21 cellular contexts compared by ENCODE assay signal in genomic region chr20:37912874-37913273, GRCh38. TPM values are rescaled to one million over a fixed set of nuclear protein-coding genes. Genes with fewer than 3 reads are reported as not detected.
A peak's percentile ranks its signal among the peaks of the same experiment; 100 is the strongest.
DNase-seq lines count a peak whose midpoint lies in the region; ATAC-seq, FAIRE-seq and TF ChIP-seq lines count a peak whose summit lies in the region.
"Had no signal": no experiment of that assay in that cellular context is flagged by ENCODE, and none has a peak within 500 bp of the region (broad histone marks: within the 10 kb centered on the region; RNA-seq: fewer than 3 reads in every experiment).

No MANE protein-coding gene starts in this region.

- no peak overlapping the region for H3K4me2 ChIP-seq in H1 (ENCODE audit: insufficient read depth in 1 of 2, low read depth in 2 of 2, low read length in 2 of 2)
- H3K4me2 ChIP-seq: KMS-11 had no signal

- no peak overlapping the region for H2AK5ac ChIP-seq in H1 (ENCODE audit: low read depth, low read length)

- no peak for TF ChIP-seq RAD21 in H1 (IDR thresholded peaks at IDR 0.05 in 1 of 2, conservative IDR thresholded peaks at IDR 0.05 in 1 of 2; ENCODE audit: low read depth in 2 of 2, low read length in 2 of 2)

- no peaks in the 10 kb centered on the region for H3K36me3 Mint-ChIP-seq in stimulated activated naive CD8-positive, alpha-beta T cell treated with anti-CD3 and anti-CD28 coated beads, Interleukin-15, Interleukin-2, amounts not matched to agents 100 ng/mL and 50 ng/mL, for 24 hours (ENCODE audit: low read depth)
- H3K36me3 Mint-ChIP-seq: CD4-positive, CD25-positive, alpha-beta regulatory T cell had no signal

- peak overlapping the region; percentile 50 for H3K27ac Mint-ChIP-seq in stimulated activated naive CD8-positive, alpha-beta T cell treated with anti-CD3 and anti-CD28 coated beads, Interleukin-15, Interleukin-2, amounts not matched to agents 100 ng/mL and 50 ng/mL, for 24 hours

- intact Hi-C loops in left cardiac atrium (cut with DNase I): no loop called here

- WGBS in H1 (ENCODE audit: extremely low coverage in 1 of 2, insufficient coverage in 1 of 2, insufficient read length in 1 of 2, insufficient replicate concordance in 2 of 2, low coverage in 1 of 2, low lambda C conversion rate in 2 of 2, missing lambda C conversion rate in 1 of 2), 2 experiments: 87% methylated on average over 6 of the region's 6 CpGs; no CpG with 5 or more reads in 1 of the 2 experiments

- FAIRE-seq in H1 (lab: Jason Lieb, UNC): no peak
- FAIRE-seq: GM19239 had no signal

- CTCF ChIA-PET in H1 (lab: Charles Lee; ENCODE audit: partially characterized antibody): interaction anchor here (0.6 to 1.7 kb wide), 9 partner anchors 11 to 349 kb away, joined by 3 to 6 read pairs (median 4); partner anchors contain the start of gene VSTM2L
- CTCF ChIA-PET in RWPE1 (lab: Yijun Ruan, JAX): no interaction called here

- H3K79me1 ChIP-seq in H1 (ENCODE audit: low read depth, low read length): no peaks in the 10 kb centered on the region

- H3K56ac ChIP-seq in H1 (replicated peaks; ENCODE audit: insufficient read length, low read depth, low read length): no peak overlapping the region

- H3K18ac ChIP-seq in H1 (ENCODE audit: extremely low read depth, low read length): no peak overlapping the region

- no peak overlapping the region for H2BK120ac ChIP-seq in H1 (replicated peaks; ENCODE audit: low read depth, low read length)

- peaks cover 43% of the 10 kb centered on the region for H3K27me3 Mint-ChIP-seq in stimulated activated naive CD8-positive, alpha-beta T cell treated with anti-CD3 and anti-CD28 coated beads, Interleukin-15, Interleukin-2, amounts not matched to agents 100 ng/mL and 50 ng/mL, for 24 hours

- H3K4me1 ChIP-seq in right atrium auricular region: peaks cover 0 to 61% of the 10 kb centered on the region in 2 donors
- H3K4me1 ChIP-seq in H1 (replicated peaks in 1 of 4; ENCODE audit: control insufficient read depth in 3 of 4, insufficient read depth in 4 of 4, low read length in 3 of 4): peaks cover 9 to 44% (median 24%) of the 10 kb centered on the region in 4 experiments

- H2BK12ac ChIP-seq in H1 (ENCODE audit: low read depth, low read length): 0 out of 2 replicates have a peak overlapping the region, but pooled peaks have one; percentile 89

- ATAC-seq in left cardiac atrium (no peak), HG03521 (IDR thresholded peaks at IDR 0.05; ENCODE audit: unreplicated experiment) (no peak)
- ATAC-seq: HCT116 had no signal

- no peak overlapping the region for H4K8ac ChIP-seq in H1 (ENCODE audit: extremely low read depth, insufficient read depth, low read length)

- H3K9me3 ChIP-seq in right atrium auricular region (no peaks in the 10 kb centered on the region), SK-N-MC (ENCODE audit: low read depth, low read length) (no peaks in the 10 kb centered on the region), H1 (ENCODE audit: insufficient read depth in 2 of 2, low read depth in 1 of 2, low read length in 1 of 2) (no peaks in the 10 kb centered on the region)

- no peak overlapping the region for H3K23ac ChIP-seq in H1 (ENCODE audit: insufficient read length)

- H3K9ac ChIP-seq in SK-N-MC (ENCODE audit: insufficient read length) (peak overlapping the region; percentile 45), H1 (replicated peaks in 1 of 4; ENCODE audit: extremely low read depth in 1 of 4, low read depth in 3 of 4, low read length in 3 of 4) (no peak overlapping the region)
- H3K9ac ChIP-seq: KMS-11 had no signal

- no peak overlapping the region for H2BK5ac ChIP-seq in H1 (ENCODE audit: low read depth, low read length)

- no peaks in the 10 kb centered on the region for H3K9me3 Mint-ChIP-seq in stimulated activated naive CD8-positive, alpha-beta T cell treated with anti-CD3 and anti-CD28 coated beads, Interleukin-15, Interleukin-2, amounts not matched to agents 100 ng/mL and 50 ng/mL, for 24 hours

- peaks cover 17% of the 10 kb centered on the region; the same call in 1 of the 2 replicates for H3K23me2 ChIP-seq in H1 (ENCODE audit: low read depth, low read length)

- no peak overlapping the region for H2AFZ ChIP-seq in H1 (ENCODE audit: low read length)

- H3K27ac ChIP-seq in right atrium auricular region (peak overlapping the region; percentile 39 to 48), SK-N-MC (peak overlapping the region; percentile 97), H1 (ENCODE audit: low read depth, low read length) (no peak overlapping the region), RWPE1 (no peak overlapping the region)
- H3K27ac ChIP-seq: KMS-11 had no signal

- no peak overlapping the region for H4K91ac ChIP-seq in H1 (replicated peaks; ENCODE audit: insufficient read length, low read length)

- H2BK20ac ChIP-seq in H1 (ENCODE audit: low read length): no peak overlapping the region

- no peak for DNase-seq in right atrium auricular region (ENCODE audit: low spot score)
- no peak for DNase-seq in left cardiac atrium
- DNase-seq in SK-N-MC (ENCODE audit: low read depth, low spot score): no peak
- DNase-seq in H1 (ENCODE audit: low read depth in 1 of 2, low spot score in 2 of 2): no peak
- DNase-seq in RWPE1 (ENCODE audit: low spot score): no peak
- no peak for DNase-seq in iPS-NIHi11 (ENCODE audit: low spot score)
- DNase-seq: CD4-positive, CD25-positive, alpha-beta regulatory T cell; DMS79; GOT3; IMR-90; NCI-H1105; NCI-H146; NCI-H2029 treated with DMSO at 0.1 percent for 48 hours; NCI-H345; NCI-H524 treated with DMSO at 0.1 percent for 48 hours; SHP77 had no signal

- TF ChIP-seq POLR2A in H1 (IDR thresholded peaks at IDR 0.05; ENCODE audit: control extremely low read depth in 1 of 2, low read depth in 2 of 2, low read length in 2 of 2): no peak

- POLR2A ChIA-PET in H1 (lab: Charles Lee; ENCODE audit: partially characterized antibody): interaction anchor here (0.9 to 1.1 kb wide), 3 partner anchors 10 to 59 kb away, joined by 3 to 5 read pairs (median 4); partner anchors contain the start of gene VSTM2L
- POLR2A ChIA-PET in RWPE1 (lab: Yijun Ruan, JAX; ENCODE audit: low non-redundant PET): no interaction called here

- H3K4me3 ChIP-seq in right atrium auricular region: no peak overlapping the region
- H3K4me3 ChIP-seq in SK-N-MC: no peak overlapping the region
- H3K4me3 ChIP-seq in H1 (ENCODE audit: extremely low read depth in 1 of 4, insufficient read depth in 2 of 4, low read depth in 3 of 4, low read length in 4 of 4): no peak overlapping the region

- no peaks in the 10 kb centered on the region for H3K79me2 ChIP-seq in H1 (ENCODE audit: control insufficient read depth in 1 of 2, insufficient read depth in 2 of 2, low read length in 2 of 2)

- H3K36me3 ChIP-seq in right atrium auricular region: no peaks in the 10 kb centered on the region
- H3K36me3 ChIP-seq in SK-N-MC (ENCODE audit: insufficient read depth, low read length): no peaks in the 10 kb centered on the region
- no peaks in the 10 kb centered on the region for H3K36me3 ChIP-seq in H1 (ENCODE audit: control insufficient read depth in 2 of 4, insufficient read depth in 4 of 4, low read length in 3 of 4)

- H3K27me3 ChIP-seq in right atrium auricular region (no peaks in the 10 kb centered on the region), H1 (replicated peaks in 1 of 4; ENCODE audit: control insufficient read depth in 3 of 4, extremely low read depth in 1 of 4, insufficient read depth in 3 of 4, low read length in 3 of 4) (no peaks in the 10 kb centered on the region; a peak in 3 of 7 replicates)

- H3K14ac ChIP-seq in H1 (ENCODE audit: insufficient read length): no peak overlapping the region

- H2BK15ac ChIP-seq in H1 (ENCODE audit: low read length): no peak overlapping the region

- H3K4ac ChIP-seq in H1 (replicated peaks; ENCODE audit: insufficient read length, low read depth, low read length): no peak overlapping the region

- peaks cover 17% of the 10 kb centered on the region for H3K4me1 Mint-ChIP-seq in stimulated activated naive CD8-positive, alpha-beta T cell treated with anti-CD3 and anti-CD28 coated beads, Interleukin-15, Interleukin-2, amounts not matched to agents 100 ng/mL and 50 ng/mL, for 24 hours (ENCODE audit: low read depth)

- TF ChIP-seq CTCF in right atrium auricular region (IDR thresholded peaks at IDR 0.05) (no peak), H1 (IDR thresholded peaks at IDR 0.05; ENCODE audit: control extremely low read depth in 1 of 3, insufficient read depth in 1 of 3, low read depth in 1 of 3, low read length in 3 of 3) (no peak), RWPE1 (conservative IDR thresholded peaks at IDR 0.05; ENCODE audit: low read depth) (no peak)

- no peak overlapping the region for H4K5ac ChIP-seq in H1 (ENCODE audit: insufficient read length, low read depth, low read length)

- H3K4me3 Mint-ChIP-seq in stimulated activated naive CD8-positive, alpha-beta T cell treated with anti-CD3 and anti-CD28 coated beads, Interleukin-15, Interleukin-2, amounts not matched to agents 100 ng/mL and 50 ng/mL, for 24 hours: no peak overlapping the region
- H3K4me3 Mint-ChIP-seq: CD4-positive, CD25-positive, alpha-beta regulatory T cell had no signal

- peaks cover 0 to 5% of the 10 kb centered on the region in 2 experiments for H4K20me1 ChIP-seq in H1 (replicated peaks in 1 of 2; ENCODE audit: control insufficient read depth in 1 of 2, insufficient read depth in 2 of 2, low read length in 2 of 2)

- TF ChIP-seq EP300 in H1 (IDR thresholded peaks at IDR 0.05; ENCODE audit: borderline replicate concordance in 1 of 2, low read depth in 2 of 2, low read length in 2 of 2): no peak

TF ChIP-seq in H1, 55 proteins besides CTCF, POLR2A, EP300 and RAD21 (continues in another document):
- TF ChIP-seq KDM1A (IDR thresholded peaks at IDR 0.05; ENCODE audit: borderline replicate concordance, low read length) (no peak), USF2 (IDR thresholded peaks at IDR 0.05; ENCODE audit: low read length) (no peak), JUND (IDR thresholded peaks at IDR 0.05; ENCODE audit: low read length) (no peak)

RNA-seq across cellular contexts. Expression of gene VSTM2L, which starts 9.9 kb away (rescaled TPM):
- total RNA-seq in right atrium auricular region (100 to 1,000 TPM in 1 of 2 donors, 10 to 100 TPM in 1; 97.4 to 303 TPM), left cardiac atrium (100 to 1,000 TPM; 139 to 158 TPM)
- total RNA-seq in H1 (2021; fragmentation: NEBNext Ultra II Directional; extraction: Animal tissue kit (Norgen Biotek cat#: 25700)): 1.3 and 1.6 TPM in 2 replicates
- 2.6 and 3.2 TPM in 2 replicates for polyA plus RNA-seq in H1 (2011; rRNA removed)
- polyA plus RNA-seq in H1 (2011; cell fraction: cytosol; rRNA removed): 1.8 TPM
- polyA plus RNA-seq in H1 (2011; cell fraction: nucleus; rRNA removed): 1.5 TPM
- polyA plus RNA-seq in H1 (2012, experiment 1 of 2): 0.87 to 2.5 TPM (median 1.9 TPM) in 4 replicates
- 1.5 TPM for polyA plus RNA-seq in H1 (2012, experiment 2 of 2)
- 1.6 TPM for polyA plus RNA-seq in H1 (2013, experiment 1 of 2)
- polyA plus RNA-seq in H1 (2013, experiment 2 of 2): 1.7 TPM
- polyA minus RNA-seq in H1 (2011; rRNA and poly(A)+ RNA removed): 0.27 and 0.32 TPM in 2 replicates
- not detected for polyA minus RNA-seq in H1 (2011; cell fraction: cytosol; rRNA and poly(A)+ RNA removed)
- 0.60 TPM for polyA minus RNA-seq in H1 (2011; cell fraction: nucleus; rRNA and poly(A)+ RNA removed)
- total RNA-seq: CD4-positive, CD25-positive, alpha-beta regulatory T cell had no signal
- polyA plus RNA-seq: CD4-positive, CD25-positive, alpha-beta regulatory T cell had no signal

Comparison
In these comparisons a context has a peak if more than half of its experiments do, and no peak if none do; other contexts are left out.
1. H3K27ac ChIP-seq: peak in right atrium auricular region (2 of 2) and SK-N-MC (single experiment); none in H1 (single experiment) and RWPE1 (single experiment).
2. RNA of gene VSTM2L, which starts 9.9 kb away (total RNA-seq): 97.4 to 303 TPM in right atrium auricular region and 139 to 158 TPM in left cardiac atrium; 1.3 to 1.6 TPM in H1; every median in the first group is over 10 times any median in the second.